ENCODE assay signal across 16 cellular contexts in the genomic region with DNA sequence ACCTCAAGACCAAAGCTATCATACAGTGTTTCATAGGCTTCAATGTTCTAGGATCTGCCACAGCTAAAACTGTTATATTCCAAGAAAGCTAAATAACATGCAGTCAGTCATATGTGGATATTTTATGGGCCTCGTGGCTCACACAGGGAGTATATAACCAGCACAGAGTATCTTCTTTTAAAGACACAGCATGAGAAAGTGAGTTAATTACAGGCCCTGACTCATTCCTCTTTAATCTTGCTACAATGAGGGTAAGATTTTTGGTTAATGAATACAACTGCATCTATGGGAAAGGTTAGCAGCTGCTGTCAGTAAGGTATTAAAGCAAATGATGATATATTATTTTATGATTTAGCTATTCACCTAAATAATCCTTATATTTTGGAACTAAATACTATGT.
"Had no signal": no experiment of that assay in that cellular context is flagged by ENCODE, and none has a peak within 500 bp of the region (broad histone marks: within the 10 kb centered on the region; RNA-seq: fewer than 3 reads in every experiment).

No MANE protein-coding gene starts in this region.

- H3K27ac Mint-ChIP-seq: stimulated activated naive CD8-positive, alpha-beta T cell treated with anti-CD3 and anti-CD28 coated beads, Interleukin-15, Interleukin-2, amounts not matched to agents 100 ng/mL and 50 ng/mL, for 24 hours had no signal

- ATAC-seq: left lobe of liver had no signal

- H3K27me3 Mint-ChIP-seq: stimulated activated naive CD8-positive, alpha-beta T cell treated with anti-CD3 and anti-CD28 coated beads, Interleukin-15, Interleukin-2, amounts not matched to agents 100 ng/mL and 50 ng/mL, for 24 hours had no signal

- H3K4me1 Mint-ChIP-seq: nephron had no signal

- DNase-seq: activated CD4-positive, alpha-beta T cell treated with anti-CD3 and anti-CD28 coated beads, Interleukin-2, amount 50 U/mL, for 1 hour; activated CD4-positive, CD25-positive, alpha-beta regulatory T cell; activated CD8-positive, alpha-beta memory T cell treated with anti-CD3 and anti-CD28 coated beads for 24 hours; activated CD8-positive, alpha-beta memory T cell treated with anti-CD3 and anti-CD28 coated beads, Interleukin-2, amount 50 U/mL, for 48 hours; activated effector memory CD4-positive, alpha-beta T cell treated with Interleukin-2 at 50 U/mL for 16 hours; activated naive CD4-positive, alpha-beta T cell treated with anti-CD3 and anti-CD28 coated beads, Interleukin-2, amount 50 U/mL, for 16 hours; activated T-cell treated with anti-CD3 and anti-CD28 coated beads, Interleukin-2, amount 50 U/mL, for 48 hours; dermis blood vessel endothelial cell; effector memory CD4-positive, alpha-beta T cell; hypothalamus; islet precursor cell; SW 1271; transverse colon had no signal

- H3K9me3 Mint-ChIP-seq: nephron; stimulated activated naive CD8-positive, alpha-beta T cell treated with anti-CD3 and anti-CD28 coated beads, Interleukin-15, Interleukin-2, amounts not matched to agents 100 ng/mL and 50 ng/mL, for 24 hours had no signal

- H3K4me3 Mint-ChIP-seq: nephron; stimulated activated naive CD8-positive, alpha-beta T cell treated with anti-CD3 and anti-CD28 coated beads, Interleukin-15, Interleukin-2, amounts not matched to agents 100 ng/mL and 50 ng/mL, for 24 hours had no signal
